Comparison of ENCODE assay signal across 9 cellular contexts in genomic region chrX:2875798-2876399, GRCh38. TPM values are rescaled to one million over a fixed set of nuclear protein-coding genes. Genes with fewer than 3 reads are reported as not detected.
DNase-seq lines count a peak whose midpoint lies in the region; ATAC-seq and TF ChIP-seq lines count a peak whose summit lies in the region.
"Had no signal": no experiment of that assay in that cellular context is flagged by ENCODE, and none has a peak within 500 bp of the region (broad histone marks: within the 10 kb centered on the region; RNA-seq: fewer than 3 reads in every experiment).

No MANE protein-coding gene starts in this region.

- no peak for DNase-seq in natural killer cell
- DNase-seq in natural killer cell treated with Interleukin-12 subunit alpha and Interleukin-12 subunit beta and Interleukin-15 and Interleukin-18, amount 100 ng/mL, for 72 hours (ENCODE audit: low spot score) = no peak
- DNase-seq in PC-3 = peak; percentile 26
- DNase-seq in fibroblast of mammary gland (ENCODE audit: low read depth) = peak; percentile 19
- DNase-seq in adrenal gland = no peak
- DNase-seq in NCI-H1092 (lab: John Stamatoyannopoulos, UW) = no peak
- DNase-seq in LoVo (ENCODE audit: low spot score) = no peak
- DNase-seq in caudate nucleus (lab: John Stamatoyannopoulos, UW) = no peak
- DNase-seq: MG63 had no signal

- CTCF ChIA-PET in PC-3 (lab: Charles Lee) = interaction anchor here (0.5 to 0.7 kb wide), 3 partner anchors 13 to 673 kb away, joined by 4 to 7 read pairs (median 7); no protein-coding TSS in a partner anchor

- H3K9ac ChIP-seq in PC-3 (ENCODE audit: low read length) = no peak overlapping the region

- TF ChIP-seq POLR2A in adrenal gland (IDR thresholded peaks at IDR 0.05) = no peak

- POLR2A ChIA-PET in PC-3 (lab: Charles Lee; ENCODE audit: unreplicated experiment) = no interaction called here

- H3K27me3 ChIP-seq in PC-3 (ENCODE audit: low read length) = no peaks in the 10 kb centered on the region; the same call in 1 of the 2 replicates
- no peaks in the 10 kb centered on the region for H3K27me3 ChIP-seq in adrenal gland
- H3K27me3 ChIP-seq: MG63 had no signal

- no peaks in the 10 kb centered on the region for H3K4me1 Mint-ChIP-seq in natural killer cell
- no peaks in the 10 kb centered on the region for H3K4me1 Mint-ChIP-seq in natural killer cell treated with Interleukin-12 subunit alpha and Interleukin-12 subunit beta and Interleukin-15 and Interleukin-18, amount 100 ng/mL, for 72 hours (ENCODE audit: low read depth in 2 of 2)

- H3K4me1 ChIP-seq in PC-3 (ENCODE audit: insufficient read depth, low read length) (no peaks in the 10 kb centered on the region), adrenal gland (replicated peaks in 1 of 2) (no peaks in the 10 kb centered on the region)

- H3K9me3 Mint-ChIP-seq in natural killer cell = no peaks in the 10 kb centered on the region
- no peaks in the 10 kb centered on the region for H3K9me3 Mint-ChIP-seq in natural killer cell treated with Interleukin-12 subunit alpha and Interleukin-12 subunit beta and Interleukin-15 and Interleukin-18, amount 100 ng/mL, for 72 hours

- peaks cover 8 to 14% of the 10 kb centered on the region in 2 donors for H3K27me3 Mint-ChIP-seq in natural killer cell (ENCODE audit: low read depth in 2 of 2)
- peaks cover 0 to 22% of the 10 kb centered on the region in 2 donors for H3K27me3 Mint-ChIP-seq in natural killer cell treated with Interleukin-12 subunit alpha and Interleukin-12 subunit beta and Interleukin-15 and Interleukin-18, amount 100 ng/mL, for 72 hours

- intact Hi-C loops in natural killer cell (cut with micrococcal nuclease) (loop anchor here (5.0 to 10.0 kb wide), 2 partner anchors 159 to 761 kb away; no protein-coding TSS in a partner anchor), PC-3 (cut with micrococcal nuclease) (no loop called here), adrenal gland (cut with DNase I) (no loop called here)

- H3F3A ChIP-seq in PC-3 (ENCODE audit: low read length, unreplicated experiment) = no peaks in the 10 kb centered on the region

- peak in 2 of 3 donors; percentile 42 to 53 for ATAC-seq in natural killer cell
- no peak for ATAC-seq in natural killer cell treated with Interleukin-12 subunit alpha and Interleukin-12 subunit beta and Interleukin-15 and Interleukin-18, amount 100 ng/mL, for 72 hours
- peak; percentile 50; the same call in 1 of the 2 replicates for ATAC-seq in PC-3

- H3K36me3 Mint-ChIP-seq in natural killer cell = no peaks in the 10 kb centered on the region
- H3K36me3 Mint-ChIP-seq in natural killer cell treated with Interleukin-12 subunit alpha and Interleukin-12 subunit beta and Interleukin-15 and Interleukin-18, amount 100 ng/mL, for 72 hours = no peaks in the 10 kb centered on the region

- 67 to 79% (median 71%) methylated on average over 6 of the region's 6 CpGs for WGBS in adrenal gland, 4 donors

- H3K9me2 ChIP-seq in PC-3 (replicated peaks; ENCODE audit: low read length) = no peaks in the 10 kb centered on the region

- no peaks in the 10 kb centered on the region for H3K79me2 ChIP-seq in PC-3 (ENCODE audit: low read length)

- H3K4me3 ChIP-seq in PC-3 (ENCODE audit: low read length) (no peak overlapping the region), fibroblast of mammary gland (ENCODE audit: control insufficient read depth, low read depth, low read length) (no peak overlapping the region), adrenal gland (no peak overlapping the region)
- H3K4me3 ChIP-seq: MG63 had no signal

- BruUV-seq in PC-3 (replicated peaks; lab: Mats Ljungman, UMichigan) = no TSS peak

- no peaks in the 10 kb centered on the region for H4K20me1 ChIP-seq in PC-3 (ENCODE audit: low read length)

- no peak overlapping the region for H3K27ac Mint-ChIP-seq in natural killer cell
- H3K27ac Mint-ChIP-seq in natural killer cell treated with Interleukin-12 subunit alpha and Interleukin-12 subunit beta and Interleukin-15 and Interleukin-18, amount 100 ng/mL, for 72 hours = no peak overlapping the region

- no peak overlapping the region for H3K4me3 Mint-ChIP-seq in natural killer cell
- H3K4me3 Mint-ChIP-seq in natural killer cell treated with Interleukin-12 subunit alpha and Interleukin-12 subunit beta and Interleukin-15 and Interleukin-18, amount 100 ng/mL, for 72 hours = no peak overlapping the region

- H3K27ac ChIP-seq in PC-3 (ENCODE audit: low read length) (no peak overlapping the region), adrenal gland (no peak overlapping the region), caudate nucleus (ENCODE audit: low read depth, low read length) (no peak overlapping the region)

- TF ChIP-seq CTCF in natural killer cell (IDR thresholded peaks at IDR 0.05) = peak; percentile 48
- peak; percentile 62 for TF ChIP-seq CTCF in PC-3 (conservative IDR thresholded peaks at IDR 0.05; ENCODE audit: low read depth, low read length)
- peak; percentile 48 for TF ChIP-seq CTCF in fibroblast of mammary gland (conservative IDR thresholded peaks at IDR 0.05; ENCODE audit: control insufficient read depth, insufficient read depth, low read depth, low read length)
- TF ChIP-seq CTCF in adrenal gland (IDR thresholded peaks at IDR 0.05) = peak in 3 of 6 experiments; percentile 16 to 33 (median 17)

- no peak overlapping the region for H3K4me2 ChIP-seq in PC-3 (ENCODE audit: low read length)

- H3K9me3 ChIP-seq in PC-3 (ENCODE audit: low read length) (no peaks in the 10 kb centered on the region), adrenal gland (replicated peaks in 1 of 3) (no peaks in the 10 kb centered on the region)
- H3K9me3 ChIP-seq: MG63 had no signal

- H2AFZ ChIP-seq in PC-3 (ENCODE audit: low read length) = no peak overlapping the region

- H3K36me3 ChIP-seq in PC-3 (ENCODE audit: low read depth, low read length) (no peaks in the 10 kb centered on the region), adrenal gland (replicated peaks in 1 of 2) (no peaks in the 10 kb centered on the region)
- H3K36me3 ChIP-seq: MG63 had no signal

RNA-seq across cellular contexts. Expression of gene GYG2, which starts 47.2 kb away (rescaled TPM):
- not detected for total RNA-seq in natural killer cell
- not detected for total RNA-seq in natural killer cell treated with Interleukin-12 subunit alpha and Interleukin-12 subunit beta and Interleukin-15 and Interleukin-18, amount 100 ng/mL, for 72 hours
- total RNA-seq in PC-3 (2014; rRNA removed) = 0.58 and 1.7 TPM in 2 replicates
- total RNA-seq in adrenal gland = 1 to 10 TPM in 6 of 8 donors, under 1 TPM in 2; 0.26 to 4.4 (median 2.3) TPM
- polyA plus RNA-seq in adrenal gland = 1 to 10 TPM; 1.4 to 9.7 (median 2.2) TPM

RNA-seq across cellular contexts. Expression of gene ARSD, which starts 53.2 kb away (rescaled TPM):
- 10 to 100 TPM in 2 of 3 donors, 1 to 10 TPM in 1; 9.7 to 21.6 (median 13.6) TPM for total RNA-seq in natural killer cell
- total RNA-seq in natural killer cell treated with Interleukin-12 subunit alpha and Interleukin-12 subunit beta and Interleukin-15 and Interleukin-18, amount 100 ng/mL, for 72 hours = 10 to 100 TPM in 1 of 2 donors, 1 to 10 TPM in 1; 4.0 to 17.0 TPM
- 13.8 and 26.7 TPM in 2 replicates for total RNA-seq in PC-3 (2014; rRNA removed)
- total RNA-seq in adrenal gland = 10 to 100 TPM; 15.7 to 24.9 (median 20.5) TPM
- polyA plus RNA-seq in adrenal gland = 10 to 100 TPM in 2 of 3 donors, 1 to 10 TPM in 1; 9.9 to 13.5 (median 11.5) TPM

Comparison
In these comparisons a context has a peak if more than half of its experiments do, and no peak if none do; other contexts are left out.
1. ATAC-seq: peak in natural killer cell (2 of 3) and PC-3 (single experiment); none in natural killer cell treated with Interleukin-12 subunit alpha and Interleukin-12 subunit beta and Interleukin-15 and Interleukin-18, amount 100 ng/mL, for 72 hours (0 of 2).
2. DNase-seq: peak in PC-3 (single experiment) and fibroblast of mammary gland (single experiment); none in natural killer cell (single experiment), natural killer cell treated with Interleukin-12 subunit alpha and Interleukin-12 subunit beta and Interleukin-15 and Interleukin-18, amount 100 ng/mL, for 72 hours (single experiment), adrenal gland (0 of 7), NCI-H1092 (single experiment), LoVo (single experiment) and caudate nucleus (0 of 61).